Comparison of ENCODE assay signal across 6 cellular contexts in the genomic region with DNA sequence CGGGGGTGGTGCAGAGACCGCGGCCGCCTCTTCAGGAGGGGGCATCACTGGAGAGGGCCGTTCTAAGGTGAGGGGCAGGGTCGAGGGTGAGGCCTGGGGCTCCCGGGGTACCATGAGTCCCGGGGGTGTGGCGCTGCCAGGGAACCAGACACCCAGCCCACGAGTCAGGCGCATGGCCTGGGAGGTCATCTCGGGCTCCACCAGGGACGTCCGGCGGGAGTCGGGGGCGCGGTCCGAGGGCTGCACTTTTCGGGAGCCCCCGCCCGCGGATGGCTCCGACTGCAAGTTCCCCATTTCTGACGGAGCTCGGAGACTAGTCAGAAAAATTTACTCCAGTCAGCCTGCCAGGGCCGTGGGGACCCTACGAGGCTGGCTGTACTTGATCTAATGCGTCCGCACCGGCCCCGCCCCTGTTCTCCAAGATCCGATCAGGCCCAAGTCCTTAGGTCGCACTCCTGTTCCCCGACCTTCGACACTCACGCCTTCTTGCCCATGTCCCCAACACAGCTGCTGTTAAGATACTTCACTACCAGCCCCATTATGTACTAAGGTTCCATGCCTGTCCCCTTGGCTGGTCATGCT. TPM values are rescaled to one million over a fixed set of nuclear protein-coding genes. Genes with fewer than 3 reads are reported as not detected.
DNase-seq lines count a peak whose midpoint lies in the region; ATAC-seq and TF ChIP-seq lines count a peak whose summit lies in the region.

No MANE protein-coding gene starts in this region.

- DNase-seq in activated T-cell treated with anti-CD3 and anti-CD28 coated beads, Interleukin-2, amount 50 U/mL, for 4 hours = no peak
- DNase-seq in activated T-cell treated with anti-CD3 and anti-CD28 coated beads, Interleukin-2, amount 50 U/mL, for 48 hours = no peak
- DNase-seq in tibial artery (peak in 1 of 2 donors; percentile 49), NCI-H1930 (lab: John Stamatoyannopoulos, UW) (no peak), cerebellum (ENCODE audit: low spot score) (no peak)

- peaks cover 12% of the 10 kb centered on the region for H3K27me3 Mint-ChIP-seq in activated T-cell treated with anti-CD3 and anti-CD28 coated beads, Interleukin-2, amount 50 U/mL, for 4 hours (ENCODE audit: low read depth)

- TF ChIP-seq CTCF in gastroesophageal sphincter (IDR thresholded peaks at IDR 0.05) = no peak
- TF ChIP-seq CTCF in tibial artery (IDR thresholded peaks at IDR 0.05) = no peak

- no peak for TF ChIP-seq EP300 in gastroesophageal sphincter (IDR thresholded peaks at IDR 0.05)

- H3K36me3 ChIP-seq in gastroesophageal sphincter (peaks cover 0 to 47% of the 10 kb centered on the region in 2 donors), tibial artery (peaks cover 21 to 42% (median 24%) of the 10 kb centered on the region in 3 donors)

- H3K27me3 ChIP-seq in gastroesophageal sphincter (peaks cover 62% of the 10 kb centered on the region), tibial artery (no peaks in the 10 kb centered on the region)

- H3K36me3 Mint-ChIP-seq in activated T-cell treated with anti-CD3 and anti-CD28 coated beads, Interleukin-2, amount 50 U/mL, for 4 hours (ENCODE audit: insufficient read depth) = peaks cover 22% of the 10 kb centered on the region

- peak overlapping the region in 1 of 2 donors; percentile 59 for H3K4me3 ChIP-seq in gastroesophageal sphincter
- peak overlapping the region; percentile 54 to 73 for H3K4me3 ChIP-seq in tibial artery

- peak overlapping the region in 3 of 4 donors; percentile 72 to 83 (median 77) for H3K27ac ChIP-seq in gastroesophageal sphincter
- H3K27ac ChIP-seq in tibial artery = peak overlapping the region; percentile 84 to 86

- 4 to 9% methylated on average over 12 of the region's 37 CpGs for WGBS in gastroesophageal sphincter (ENCODE audit: low coverage in 1 of 2), 2 donors

- ATAC-seq in activated T-cell treated with anti-CD3 and anti-CD28 coated beads, Interleukin-2, amount 50 U/mL, for 4 hours = no peak
- no peak for ATAC-seq in gastroesophageal sphincter

- H3K4me1 Mint-ChIP-seq in activated T-cell treated with anti-CD3 and anti-CD28 coated beads, Interleukin-2, amount 50 U/mL, for 4 hours (ENCODE audit: low read depth) = peaks cover 20% of the 10 kb centered on the region

- intact Hi-C loops in tibial artery (cut with DNase I; ENCODE audit: low total_unique reads) = loop anchor here (5.0 kb wide), 1 partner anchor 140 kb away; no protein-coding TSS in a partner anchor

- TF ChIP-seq POLR2A in gastroesophageal sphincter (IDR thresholded peaks at IDR 0.05) = no peak

- H3K9me3 Mint-ChIP-seq in activated T-cell treated with anti-CD3 and anti-CD28 coated beads, Interleukin-2, amount 50 U/mL, for 4 hours = no peaks in the 10 kb centered on the region

- peak overlapping the region; percentile 68 for H3K4me3 Mint-ChIP-seq in activated T-cell treated with anti-CD3 and anti-CD28 coated beads, Interleukin-2, amount 50 U/mL, for 4 hours

- H3K4me1 ChIP-seq in gastroesophageal sphincter (peaks cover 0 to 39% (median 29%) of the 10 kb centered on the region in 3 donors), tibial artery (peaks cover 5 to 45% (median 34%) of the 10 kb centered on the region in 4 donors)

- no peaks in the 10 kb centered on the region for H3K9me3 ChIP-seq in gastroesophageal sphincter
- no peaks in the 10 kb centered on the region for H3K9me3 ChIP-seq in tibial artery

RNA-seq across cellular contexts. Expression of a gene that starts 0.8 kb away (rescaled TPM):
- total RNA-seq in activated T-cell treated with anti-CD3 and anti-CD28 coated beads, Interleukin-2, amount 50 U/mL, for 4 hours = under 1 TPM in 2 of 3 donors, not detected in 1; 0.11 TPM
- total RNA-seq in gastroesophageal sphincter (under 1 TPM in 1 of 4 donors, not detected in 3; 0.12 TPM), cerebellum (0.54 TPM)

RNA-seq across cellular contexts. Expression of a gene that starts 1.4 kb away (rescaled TPM):
- total RNA-seq in activated T-cell treated with anti-CD3 and anti-CD28 coated beads, Interleukin-2, amount 50 U/mL, for 4 hours = under 1 TPM; 0.46 to 0.74 (median 0.57) TPM
- total RNA-seq in gastroesophageal sphincter (under 1 TPM; 0.05 to 0.81 (median 0.33) TPM), cerebellum (3.8 TPM)

RNA-seq across cellular contexts. Expression of a gene that starts 12.7 kb away (rescaled TPM):
- total RNA-seq in activated T-cell treated with anti-CD3 and anti-CD28 coated beads, Interleukin-2, amount 50 U/mL, for 4 hours = 100 to 1,000 TPM; 331 to 368 (median 337) TPM
- total RNA-seq in gastroesophageal sphincter (100 to 1,000 TPM; 161 to 208 (median 171) TPM), cerebellum (99.2 TPM)

RNA-seq across cellular contexts. Expression of a gene that starts 15.8 kb away (rescaled TPM):
- total RNA-seq in activated T-cell treated with anti-CD3 and anti-CD28 coated beads, Interleukin-2, amount 50 U/mL, for 4 hours = 10 to 100 TPM; 22.7 to 27.5 (median 24.5) TPM
- total RNA-seq in gastroesophageal sphincter (10 to 100 TPM in 2 of 4 donors, 1 to 10 TPM in 2; 8.7 to 27.1 (median 15.9) TPM), cerebellum (12.8 TPM)

RNA-seq across cellular contexts. Expression of a gene that starts 39.0 kb away (rescaled TPM):
- total RNA-seq in activated T-cell treated with anti-CD3 and anti-CD28 coated beads, Interleukin-2, amount 50 U/mL, for 4 hours = 1 to 10 TPM in 2 of 3 donors, under 1 TPM in 1; 0.66 to 1.4 (median 1.2) TPM
- total RNA-seq in gastroesophageal sphincter (1 to 10 TPM; 1.2 to 4.7 (median 4.0) TPM), cerebellum (0.36 TPM)
